Comparison of ENCODE assay signal across 8 cellular contexts in genomic region chr5:147098233-147098790, GRCh38.
DNase-seq lines count a peak whose midpoint lies in the region; ATAC-seq lines count a peak whose summit lies in the region.

No MANE protein-coding gene starts in this region.

- peak; percentile 49 for ATAC-seq in HG02885 (IDR thresholded peaks at IDR 0.05; ENCODE audit: poor library complexity, unreplicated experiment)
- no peak for ATAC-seq in GM21528 (IDR thresholded peaks at IDR 0.05; ENCODE audit: low FRiP score, unreplicated experiment)

- DNase-seq in ELF-1 (ENCODE audit: low read depth, low spot score) (peak; percentile 70), NCI-H510A treated with DMSO at 0.1 percent for 48 hours (lab: John Stamatoyannopoulos, UW) (peak; percentile 63), cerebellar cortex (ENCODE audit: low spot score) (peak; percentile 33), left kidney (ENCODE audit: low read depth, low spot score) (peak; percentile 66), mesenteric fat pad (ENCODE audit: low spot score) (no peak)
- DNase-seq in activated naive CD4-positive, alpha-beta T cell (lab: John Stamatoyannopoulos, UW): no peak

Comparison
In these comparisons a context has a peak if more than half of its experiments do, and no peak if none do; other contexts are left out.
1. DNase-seq: peak in ELF-1 (single experiment), NCI-H510A treated with DMSO at 0.1 percent for 48 hours (single experiment), cerebellar cortex (single experiment) and left kidney (single experiment); none in mesenteric fat pad (single experiment) and activated naive CD4-positive, alpha-beta T cell (0 of 4).